9 cellular contexts compared by ENCODE assay signal in genomic region chr2:162153608-162154224, GRCh38. TPM values are rescaled to one million over a fixed set of nuclear protein-coding genes. Genes with fewer than 3 reads are reported as not detected.
A peak's percentile ranks its signal among the peaks of the same experiment; 100 is the strongest.
DNase-seq lines count a peak whose midpoint lies in the region; FAIRE-seq and TF ChIP-seq lines count a peak whose summit lies in the region.
"Had no signal": no experiment of that assay in that cellular context is flagged by ENCODE, and none has a peak within 500 bp of the region (broad histone marks: within the 10 kb centered on the region; RNA-seq: fewer than 3 reads in every experiment).

No MANE protein-coding gene starts in this region.

- no peaks in the 10 kb centered on the region for H3K79me2 ChIP-seq in GM23248 (ENCODE audit: insufficient read depth)
- no peaks in the 10 kb centered on the region for H3K79me2 ChIP-seq in KMS-11 (ENCODE audit: insufficient read depth, low read depth)

- peaks cover 37% of the 10 kb centered on the region for H3K27me3 Mint-ChIP-seq in activated T-helper 1 cell treated with anti-CD3 and anti-CD28 coated beads, Interleukin-12 subunit alpha, Interleukin-12 subunit beta, Interleukin-2, Interleukin-4 antibody, amounts not matched to agents 30 ng/mL and 10 ng/mL and 1 ng/mL, durations not matched to agents 14 hours and 24 hours and 36 hours (ENCODE audit: insufficient read depth)

- H3K27ac ChIP-seq in GM23248: no peak overlapping the region
- no peak overlapping the region for H3K27ac ChIP-seq in KMS-11
- no peak overlapping the region for H3K27ac ChIP-seq in RWPE1
- H3K27ac ChIP-seq in left ventricle myocardium inferior (replicated peaks): no peak overlapping the region

- H3K27me3 ChIP-seq in GM23248 (replicated peaks; ENCODE audit: insufficient read depth): no peaks in the 10 kb centered on the region
- H3K27me3 ChIP-seq in KMS-11 (ENCODE audit: insufficient read depth, low read depth): no peaks in the 10 kb centered on the region
- H3K27me3 ChIP-seq in left ventricle myocardium inferior (ENCODE audit: low read depth): no peaks in the 10 kb centered on the region

- H3K9ac ChIP-seq in GM23248 (no peak overlapping the region), KMS-11 (no peak overlapping the region)

- POLR2A ChIA-PET in GM10248 (lab: Yijun Ruan, JAX) (no interaction called here), RWPE1 (lab: Yijun Ruan, JAX; ENCODE audit: low non-redundant PET) (no interaction called here)

- TF ChIP-seq CTCF in GM10248 (IDR thresholded peaks at IDR 0.05; ENCODE audit: control extremely low read depth, extremely low read depth, low read depth, missing control alignments) (peak; percentile 84), KMS-11 (conservative IDR thresholded peaks at IDR 0.05; ENCODE audit: low read depth, low read length) (peak; percentile 73), RWPE1 (conservative IDR thresholded peaks at IDR 0.05; ENCODE audit: low read depth) (peak; percentile 70), left ventricle myocardium inferior (IDR thresholded peaks at IDR 0.05; ENCODE audit: borderline replicate concordance) (peak; percentile 51)

- FAIRE-seq in frontal cortex (lab: Jason Lieb, UNC): no peak

- H3K9me2 ChIP-seq in GM23248 (ENCODE audit: insufficient read depth): no peaks in the 10 kb centered on the region

- H3K4me3 ChIP-seq in GM23248 (no peak overlapping the region), KMS-11 (IDR thresholded peaks at IDR 0.05; ENCODE audit: insufficient read depth, low read depth, low read length) (no peak overlapping the region), left ventricle myocardium inferior (no peak overlapping the region)

- no peak overlapping the region for H3K4me2 ChIP-seq in GM23248 (ENCODE audit: unreplicated experiment)
- H3K4me2 ChIP-seq in KMS-11: no peak overlapping the region

- H3K9me3 Mint-ChIP-seq in activated T-helper 1 cell treated with anti-CD3 and anti-CD28 coated beads, Interleukin-12 subunit alpha, Interleukin-12 subunit beta, Interleukin-2, Interleukin-4 antibody, amounts not matched to agents 30 ng/mL and 10 ng/mL and 1 ng/mL, durations not matched to agents 14 hours and 24 hours and 36 hours: no peaks in the 10 kb centered on the region

- in situ Hi-C loops in GM23248 (cut with MboI): no loop called here

- H3K36me3 Mint-ChIP-seq in activated T-helper 1 cell treated with anti-CD3 and anti-CD28 coated beads, Interleukin-12 subunit alpha, Interleukin-12 subunit beta, Interleukin-2, Interleukin-4 antibody, amounts not matched to agents 30 ng/mL and 10 ng/mL and 1 ng/mL, durations not matched to agents 14 hours and 24 hours and 36 hours (ENCODE audit: low read depth): no peaks in the 10 kb centered on the region

- no peaks in the 10 kb centered on the region for H3K9me3 ChIP-seq in GM23248 (ENCODE audit: low read depth)
- no peaks in the 10 kb centered on the region for H3K9me3 ChIP-seq in left ventricle myocardium inferior (replicated peaks)

- H2AFZ ChIP-seq in GM23248 (no peak overlapping the region), KMS-11 (ENCODE audit: low read depth) (no peak overlapping the region)

- no peak overlapping the region for H3K27ac Mint-ChIP-seq in activated T-helper 1 cell treated with anti-CD3 and anti-CD28 coated beads, Interleukin-12 subunit alpha, Interleukin-12 subunit beta, Interleukin-2, Interleukin-4 antibody, amounts not matched to agents 30 ng/mL and 10 ng/mL and 1 ng/mL, durations not matched to agents 14 hours and 24 hours and 36 hours

- H3K4me3 Mint-ChIP-seq in activated T-helper 1 cell treated with anti-CD3 and anti-CD28 coated beads, Interleukin-12 subunit alpha, Interleukin-12 subunit beta, Interleukin-2, Interleukin-4 antibody, amounts not matched to agents 30 ng/mL and 10 ng/mL and 1 ng/mL, durations not matched to agents 14 hours and 24 hours and 36 hours: peak overlapping the region; percentile 28

- H3F3A ChIP-seq in GM23248 (ENCODE audit: insufficient read depth): no peaks in the 10 kb centered on the region

- H3K4me1 ChIP-seq in GM23248 (ENCODE audit: insufficient read depth) (no peaks in the 10 kb centered on the region), KMS-11 (ENCODE audit: low read depth, poor library complexity, severe bottlenecking) (no peaks in the 10 kb centered on the region), left ventricle myocardium inferior (no peaks in the 10 kb centered on the region)

- peaks cover 7% of the 10 kb centered on the region for H3K4me1 Mint-ChIP-seq in activated T-helper 1 cell treated with anti-CD3 and anti-CD28 coated beads, Interleukin-12 subunit alpha, Interleukin-12 subunit beta, Interleukin-2, Interleukin-4 antibody, amounts not matched to agents 30 ng/mL and 10 ng/mL and 1 ng/mL, durations not matched to agents 14 hours and 24 hours and 36 hours (ENCODE audit: low read depth)

- CTCF ChIA-PET in GM10248 (lab: Yijun Ruan, JAX): interaction anchor here (0.6 to 6.8 kb wide), 29 partner anchors 9 to 244 kb away, joined by 3 to 42 read pairs (median 4); no protein-coding TSS in a partner anchor
- CTCF ChIA-PET in RWPE1 (lab: Yijun Ruan, JAX): interaction anchor here (0.5 to 2.8 kb wide), 17 partner anchors 10 to 1677 kb away, joined by 3 to 30 read pairs (median 4); no protein-coding TSS in a partner anchor

- intact Hi-C loops in activated T-helper 1 cell treated with anti-CD3 and anti-CD28 coated beads, Interleukin-12 subunit alpha, Interleukin-12 subunit beta, Interleukin-2, Interleukin-4 antibody, amounts not matched to agents 30 ng/mL and 10 ng/mL and 1 ng/mL, durations not matched to agents 14 hours and 24 hours and 36 hours (cut with micrococcal nuclease): loop anchor here (1.0 to 2.0 kb wide), 3 partner anchors 67 to 567 kb away; no protein-coding TSS in a partner anchor
- intact Hi-C loops in left ventricle myocardium inferior (cut with micrococcal nuclease): no loop called here

- 2 to 5% methylated on average over 5 of the region's 5 CpGs for WGBS in GM23248 (ENCODE audit: low coverage in 1 of 2, low lambda C conversion rate in 2 of 2, missing lambda C conversion rate in 2 of 2), 2 experiments

- DNase-seq in GM10248 (ENCODE audit: extremely low spot score) (peak; percentile 36), GM23248 (peak; percentile 53), RWPE1 (ENCODE audit: low spot score) (peak; percentile 60), left ventricle myocardium inferior (no peak), frontal cortex (ENCODE audit: low spot score in 2 of 2) (no peak)
- peak; percentile 36 for DNase-seq in activated T-helper 1 cell treated with anti-CD3 and anti-CD28 coated beads, Interleukin-12 subunit alpha, Interleukin-12 subunit beta, Interleukin-2, Interleukin-4 antibody, amounts not matched to agents 30 ng/mL and 10 ng/mL and 1 ng/mL, durations not matched to agents 14 hours and 24 hours and 36 hours (ENCODE audit: low spot score)
- peak; percentile 3 to 8 for DNase-seq in stimulated activated CD4-positive, alpha-beta T cell treated with anti-CD3 and anti-CD28 coated beads, Interleukin-15, amount 100 ng/mL, for 1 hour (ENCODE audit: low read depth in 1 of 2, low spot score in 1 of 2)

- H3K36me3 ChIP-seq in GM23248 (ENCODE audit: low read depth) (no peaks in the 10 kb centered on the region), KMS-11 (ENCODE audit: insufficient read depth) (no peaks in the 10 kb centered on the region), left ventricle myocardium inferior (no peaks in the 10 kb centered on the region)

- H4K20me1 ChIP-seq in GM23248 (ENCODE audit: insufficient read depth) (no peaks in the 10 kb centered on the region), KMS-11 (ENCODE audit: insufficient read depth) (no peaks in the 10 kb centered on the region)

RNA-seq across cellular contexts. Expression of gene GCG, which starts 1.7 kb away (rescaled TPM):
- total RNA-seq in GM23248 (2014; rRNA removed; shearing (Covaris generic)): not detected in 2 replicates
- not detected in 2 replicates for polyA plus RNA-seq in GM23248 (2016; fragmentation: Nextera tagmentation; extraction: Ambion mirVana)
- not detected in 2 replicates for total RNA-seq in activated T-helper 1 cell treated with anti-CD3 and anti-CD28 coated beads, Interleukin-12 subunit alpha, Interleukin-12 subunit beta, Interleukin-2, Interleukin-4 antibody, amounts not matched to agents 30 ng/mL and 10 ng/mL and 1 ng/mL, durations not matched to agents 14 hours and 24 hours and 36 hours
- total RNA-seq in left ventricle myocardium inferior (not detected), frontal cortex (0.41 TPM)
- total RNA-seq: lower leg skin had no signal

Comparison
In these comparisons a context has a peak if more than half of its experiments do, and no peak if none do; other contexts are left out.
1. DNase-seq: peak in GM10248 (single experiment), GM23248 (single experiment), RWPE1 (single experiment), activated T-helper 1 cell treated with anti-CD3 and anti-CD28 coated beads, Interleukin-12 subunit alpha, Interleukin-12 subunit beta, Interleukin-2, Interleukin-4 antibody, amounts not matched to agents 30 ng/mL and 10 ng/mL and 1 ng/mL, durations not matched to agents 14 hours and 24 hours and 36 hours (single experiment) and stimulated activated CD4-positive, alpha-beta T cell treated with anti-CD3 and anti-CD28 coated beads, Interleukin-15, amount 100 ng/mL, for 1 hour (2 of 2); none in left ventricle myocardium inferior (single experiment) and frontal cortex (0 of 2).
2. Peak in every context shown above with its lines, with median percentiles within 50 percentile points of each other: CTCF ChIP-seq.